ENCODE assay signal across 8 cellular contexts in the genomic region with DNA sequence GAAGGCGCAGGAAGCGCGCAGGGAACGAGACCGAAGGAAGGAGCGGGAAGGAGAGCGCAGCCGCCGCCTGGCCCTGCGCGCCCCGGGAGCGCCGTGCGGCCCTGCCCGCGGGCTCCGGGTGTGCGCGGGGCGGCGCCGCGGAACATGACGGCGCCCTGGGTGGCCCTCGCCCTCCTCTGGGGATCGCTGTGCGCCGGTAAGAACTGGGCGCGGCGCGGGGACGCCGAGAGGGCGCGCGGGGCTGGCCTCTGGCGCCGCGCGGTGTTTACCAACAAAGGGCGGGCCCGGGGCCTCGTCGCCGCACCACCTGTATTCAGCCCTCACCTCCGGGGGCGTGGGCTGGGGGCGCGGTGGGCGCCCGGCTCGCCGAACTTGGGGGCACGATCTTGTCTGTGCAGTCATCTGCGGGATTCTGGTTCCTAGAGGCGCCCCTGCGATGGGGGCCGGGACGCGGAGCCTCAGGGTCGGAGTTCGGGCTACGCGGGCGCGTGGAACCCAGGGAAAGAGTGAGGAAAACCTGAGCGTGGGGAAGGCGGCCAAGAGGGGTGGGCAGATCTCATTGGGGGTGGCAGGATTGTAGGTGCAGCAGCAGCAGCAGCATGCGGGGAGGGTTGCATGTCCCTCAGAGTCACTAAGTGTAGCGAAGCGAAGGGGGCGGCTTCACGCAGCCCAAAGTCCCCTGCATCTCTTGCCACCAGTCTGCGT. TPM values are rescaled to one million over a fixed set of nuclear protein-coding genes. Genes with fewer than 3 reads are reported as not detected.
DNase-seq lines count a peak whose midpoint lies in the region; ATAC-seq and TF ChIP-seq lines count a peak whose summit lies in the region.

No MANE protein-coding gene starts in this region.

- peak overlapping the region; percentile 71 for H3K4me2 ChIP-seq in mesendoderm (ENCODE audit: low read length)

- no peaks in the 10 kb centered on the region for H3K27me3 ChIP-seq in BJ (ENCODE audit: control insufficient read depth, insufficient read depth, low read length)
- no peaks in the 10 kb centered on the region for H3K27me3 ChIP-seq in effector memory CD4-positive, alpha-beta T cell (replicated peaks; ENCODE audit: control insufficient read depth, insufficient read depth, low read length, poor library complexity, severe bottlenecking)
- no peaks in the 10 kb centered on the region for H3K27me3 ChIP-seq in mesendoderm (ENCODE audit: insufficient read depth, low read length, poor library complexity)
- no peaks in the 10 kb centered on the region for H3K27me3 ChIP-seq in testis

- peak overlapping the region; percentile 69 for H3K4me3 ChIP-seq in BJ (ENCODE audit: low read depth, low read length)
- H3K4me3 ChIP-seq in effector memory CD4-positive, alpha-beta T cell (ENCODE audit: insufficient read depth, low read depth, low read length, poor library complexity, severe bottlenecking) = peak overlapping the region; percentile 66
- H3K4me3 ChIP-seq in mesendoderm (ENCODE audit: low read length) = peak overlapping the region; percentile 63
- peak overlapping the region; percentile 89 to 90 for H3K4me3 ChIP-seq in testis

- H3K9me3 ChIP-seq in effector memory CD4-positive, alpha-beta T cell (ENCODE audit: control insufficient read depth, low read length) = no peaks in the 10 kb centered on the region
- no peaks in the 10 kb centered on the region for H3K9me3 ChIP-seq in testis

- peak overlapping the region; percentile 96 for H2BK120ac ChIP-seq in mesendoderm (ENCODE audit: low read depth, low read length)

- ATAC-seq in GM19023 (IDR thresholded peaks at IDR 0.05; ENCODE audit: unreplicated experiment) (peak; percentile 26), HG03342 (IDR thresholded peaks at IDR 0.05; ENCODE audit: unreplicated experiment) (peak; percentile 39)

- POLR2A ChIA-PET in BJ (lab: Charles Lee) = no interaction called here

- peak overlapping the region; percentile 100 for H3K4ac ChIP-seq in mesendoderm (ENCODE audit: low read depth, low read length)

- peaks cover 15% of the 10 kb centered on the region for H3K79me1 ChIP-seq in mesendoderm (ENCODE audit: low read length)

- H3K23ac ChIP-seq in mesendoderm (ENCODE audit: low read length) = peak overlapping the region; percentile 94

- TF ChIP-seq CTCF in BJ (IDR thresholded peaks at IDR 0.05; ENCODE audit: insufficient read depth, low read depth, low read length) = no peak
- no peak; the same call in 1 of the 2 replicates for TF ChIP-seq CTCF in VCaP (conservative IDR thresholded peaks at IDR 0.05)
- TF ChIP-seq CTCF in testis (IDR thresholded peaks at IDR 0.05) = no peak

- CTCF ChIA-PET in BJ (lab: Yijun Ruan, JAX) = interaction anchor here (2.2 to 3.0 kb wide), 2 partner anchors 25 to 108 kb away, joined by 6 to 13 read pairs; partner anchors contain the start of gene XYLB

- H4K5ac ChIP-seq in mesendoderm (ENCODE audit: low read length) = no peak overlapping the region

- peak overlapping the region; percentile 80 for H2BK5ac ChIP-seq in mesendoderm (ENCODE audit: low read length)

- H3K4me1 ChIP-seq in effector memory CD4-positive, alpha-beta T cell (ENCODE audit: control insufficient read depth, insufficient read depth, low read length, poor library complexity, severe bottlenecking) = peaks cover 14% of the 10 kb centered on the region
- H3K4me1 ChIP-seq in mesendoderm (ENCODE audit: control insufficient read depth, low read depth, low read length) (peaks cover 10% of the 10 kb centered on the region), testis (peaks cover 41% of the 10 kb centered on the region)

- H4K8ac ChIP-seq in mesendoderm (ENCODE audit: low read depth, low read length) = peak overlapping the region; percentile 87

- H3K27ac ChIP-seq in VCaP (peak overlapping the region; percentile 100), mesendoderm (ENCODE audit: low read depth, low read length) (peak overlapping the region; percentile 72), testis (peak overlapping the region; percentile 94 to 95)
- no peak overlapping the region for H3K27ac ChIP-seq in effector memory CD4-positive, alpha-beta T cell (ENCODE audit: insufficient read depth, low read length, poor library complexity, severe bottlenecking)

- peak overlapping the region; percentile 77 for H3K9ac ChIP-seq in mesendoderm (ENCODE audit: low read length)

- H3K36me3 ChIP-seq in BJ (ENCODE audit: control insufficient read depth, insufficient read depth, low read length) (no peaks in the 10 kb centered on the region), mesendoderm (ENCODE audit: control insufficient read depth, insufficient read depth, low read length) (no peaks in the 10 kb centered on the region), testis (ENCODE audit: low read depth, missing control alignments) (no peaks in the 10 kb centered on the region)
- H3K36me3 ChIP-seq in effector memory CD4-positive, alpha-beta T cell (ENCODE audit: control insufficient read depth, insufficient read depth, low read length) = no peaks in the 10 kb centered on the region

- DNase-seq in BJ (ENCODE audit: low read depth) = no peak
- peak in 1 of 3 donors; percentile 12 for DNase-seq in effector memory CD4-positive, alpha-beta T cell
- peak; percentile 35 for DNase-seq in mesendoderm
- DNase-seq in testis = peak; percentile 39
- DNase-seq in GF-D8 (lab: John Stamatoyannopoulos, UW) = no peak

- TF ChIP-seq POLR2A in testis (IDR thresholded peaks at IDR 0.05) = no peak

- H2BK15ac ChIP-seq in mesendoderm (replicated peaks; ENCODE audit: low read depth) = peak overlapping the region; percentile 37

- WGBS in mesendoderm (ENCODE audit: extremely low coverage, insufficient coverage, low lambda C conversion rate) = no CpG with 5 or more reads among the region's 77 CpGs
- 0 to 1% methylated on average over 15 to 73 of the region's 77 CpGs for WGBS in testis, 2 donors

- H2AK5ac ChIP-seq in mesendoderm (ENCODE audit: low read length) = peak overlapping the region; percentile 31

- intact Hi-C loops in testis (cut with DNase I; ENCODE audit: low total_unique reads) = no loop called here

- peak overlapping the region; percentile 90 for H3K56ac ChIP-seq in mesendoderm (ENCODE audit: low read length)

- H3K18ac ChIP-seq in mesendoderm (ENCODE audit: low read length) = peak overlapping the region; percentile 99

- peaks cover 49% of the 10 kb centered on the region for H3K79me2 ChIP-seq in mesendoderm (ENCODE audit: control insufficient read depth, insufficient read depth, low read length)

RNA-seq across cellular contexts. Expression of gene ACVR2B, which starts 0.6 kb away (rescaled TPM):
- 0.83 and 1.6 TPM in 2 replicates for polyA plus RNA-seq in BJ (2011; rRNA removed)
- polyA minus RNA-seq in BJ (2011; rRNA and poly(A)+ RNA removed) = 4.8 and 5.0 TPM in 2 replicates
- 23.2 TPM for polyA plus RNA-seq in mesendoderm (2013, experiment 1 of 2)
- 20.9 TPM for polyA plus RNA-seq in mesendoderm (2013, experiment 2 of 2)
- total RNA-seq in testis = 10 to 100 TPM; 22.9 to 24.2 TPM
- 7.3 TPM for polyA plus RNA-seq in testis (ENCODE audit: insufficient read depth, low read depth, low replicate concordance)

RNA-seq across cellular contexts. Expression of gene EXOG, which starts 41.8 kb away (rescaled TPM):
- polyA plus RNA-seq in BJ (2011; rRNA removed) (7.5 and 11.8 TPM in 2 replicates), testis (ENCODE audit: insufficient read depth, low read depth, low replicate concordance) (14.8 TPM)
- polyA minus RNA-seq in BJ (2011; rRNA and poly(A)+ RNA removed) = 4.4 and 4.5 TPM in 2 replicates
- 6.9 TPM for polyA plus RNA-seq in mesendoderm (2013, experiment 1 of 2)
- polyA plus RNA-seq in mesendoderm (2013, experiment 2 of 2) = 6.6 TPM
- 10 to 100 TPM; 15.7 to 17.3 TPM for total RNA-seq in testis

Comparison
In these comparisons a context has a peak if more than half of its experiments do, and no peak if none do; other contexts are left out.
1. DNase-seq: peak in mesendoderm (single experiment) and testis (single experiment); none in BJ (single experiment) and GF-D8 (single experiment).
2. Peak in every context shown above with its lines, with median percentiles within 50 percentile points of each other: H3K4me3 ChIP-seq.